Comparison of ENCODE assay signal across 12 cellular contexts in the genomic region with DNA sequence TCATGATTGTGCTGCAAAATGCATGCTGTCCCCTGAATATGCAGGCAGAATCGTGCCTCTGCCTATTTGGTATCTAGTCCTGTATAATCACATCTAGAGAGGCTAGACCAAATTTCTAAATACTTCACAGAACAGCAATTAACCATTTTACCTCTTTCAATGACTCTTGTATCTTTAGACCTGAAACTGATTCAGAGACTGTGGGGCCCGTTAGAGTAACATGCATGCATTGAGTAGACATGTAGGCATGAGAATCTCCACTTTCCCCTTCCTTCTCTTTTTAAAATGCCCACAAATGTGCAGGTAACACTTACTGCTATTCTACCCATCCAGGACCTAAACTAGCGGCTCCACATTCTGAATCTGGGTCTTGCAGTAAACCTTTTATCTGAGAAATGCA. TPM values are rescaled to one million over a fixed set of nuclear protein-coding genes. Genes with fewer than 3 reads are reported as not detected.
DNase-seq lines count a peak whose midpoint lies in the region; ATAC-seq, FAIRE-seq and TF ChIP-seq lines count a peak whose summit lies in the region.
"Had no signal": no experiment of that assay in that cellular context is flagged by ENCODE, and none has a peak within 500 bp of the region (broad histone marks: within the 10 kb centered on the region; RNA-seq: fewer than 3 reads in every experiment).

No MANE protein-coding gene starts in this region.

- no peak for FAIRE-seq in GM12878 (lab: Jason Lieb, UNC)

- intact Hi-C loops in GM12878 (cut with micrococcal nuclease; ENCODE audit: unreplicated experiment) (loop anchor here (10.0 kb wide), 1 partner anchor 1068 kb away; a partner anchor contains a TSS), adrenal gland (cut with DNase I) (no loop called here), Calu3 (cut with micrococcal nuclease; ENCODE audit: unreplicated experiment) (no loop called here)

- H3K9me3 ChIP-seq in CD4-positive, CD25-positive, alpha-beta regulatory T cell (ENCODE audit: control insufficient read depth in 2 of 2, low read length in 2 of 2): no peaks in the 10 kb centered on the region
- peaks cover 2% of the 10 kb centered on the region; the same call in 2 of the 3 replicates for H3K9me3 ChIP-seq in GM12878 (replicated peaks; ENCODE audit: control insufficient read depth, insufficient read depth, low read length)
- H3K9me3 ChIP-seq in adrenal gland (replicated peaks in 1 of 3): no peaks in the 10 kb centered on the region
- H3K9me3 ChIP-seq in WERI-Rb-1 (ENCODE audit: severe bottlenecking): no peaks in the 10 kb centered on the region
- H3K9me3 ChIP-seq: SK-N-SH had no signal

- peaks cover 91% of the 10 kb centered on the region for H3K79me2 ChIP-seq in GM12878 (ENCODE audit: control insufficient read depth, insufficient read depth, low read length)

- CTCF ChIA-PET in GM12878 (lab: Yijun Ruan, JAX): interaction anchor here (1.5 kb wide), 1 partner anchor 13 kb away, joined by 3 read pairs; no protein-coding TSS in a partner anchor
- CTCF ChIA-PET in Calu3 (lab: Charles Lee): no interaction called here

- no peaks in the 10 kb centered on the region for H3K27me3 ChIP-seq in CD4-positive, CD25-positive, alpha-beta regulatory T cell (ENCODE audit: control insufficient read depth, insufficient read depth, low read length)
- H3K27me3 ChIP-seq in GM12878 (replicated peaks in 1 of 2; ENCODE audit: control insufficient read depth in 2 of 2, insufficient read depth in 2 of 2, low read length in 1 of 2) (no peaks in the 10 kb centered on the region), adrenal gland (no peaks in the 10 kb centered on the region), WERI-Rb-1 (ENCODE audit: insufficient read depth, low read depth, severe bottlenecking) (no peaks in the 10 kb centered on the region)

- peaks cover 31% of the 10 kb centered on the region for H3K36me3 ChIP-seq in CD4-positive, CD25-positive, alpha-beta regulatory T cell (ENCODE audit: control insufficient read depth, insufficient read depth, low read length)
- peaks cover 0 to 11% of the 10 kb centered on the region in 2 experiments; a peak in 2 of 4 replicates for H3K36me3 ChIP-seq in GM12878 (ENCODE audit: control insufficient read depth in 2 of 2, insufficient read depth in 2 of 2, low read length in 1 of 2)
- no peaks in the 10 kb centered on the region for H3K36me3 ChIP-seq in adrenal gland (replicated peaks in 1 of 2)
- peaks cover 47% of the 10 kb centered on the region for H3K36me3 ChIP-seq in WERI-Rb-1

- 63% methylated on average over 3 of the region's 3 CpGs for WGBS in GM12878 (ENCODE audit: insufficient coverage, insufficient replicate concordance, low lambda C conversion rate, missing lambda C conversion rate)
- 80 to 90% (median 85%) methylated on average over 3 of the region's 3 CpGs for WGBS in adrenal gland, 4 donors

- no peak for ATAC-seq in CD4-positive, CD25-positive, alpha-beta regulatory T cell (ENCODE audit: low read depth in 2 of 2)
- ATAC-seq in GM18511 (IDR thresholded peaks at IDR 0.05; ENCODE audit: unreplicated experiment) (peak; percentile 51), HG03442 (IDR thresholded peaks at IDR 0.05; ENCODE audit: unreplicated experiment) (peak; percentile 38), GM12878 (peak; percentile 58)

- peak overlapping the region in 1 of 4 donors; percentile 40 for H3K4me3 Mint-ChIP-seq in CD4-positive, CD25-positive, alpha-beta regulatory T cell
- no peak overlapping the region for H3K4me3 Mint-ChIP-seq in Calu3 (ENCODE audit: low read depth, unreplicated experiment)

- POLR2A ChIA-PET in GM12878 (lab: Charles Lee): interaction anchor here (0.6 to 2.0 kb wide), 2 partner anchors 8 to 12 kb away, joined by 3 to 5 read pairs; no protein-coding TSS in a partner anchor

- RAD21 ChIA-PET in GM12878 (lab: Charles Lee; ENCODE audit: unreplicated experiment): interaction anchor here (0.7 to 1.6 kb wide), 3 partner anchors 8 to 113 kb away, joined by 3 to 10 read pairs (median 4); a partner anchor contains a TSS

- SMC1A ChIA-PET in GM12878 (lab: Charles Lee; ENCODE audit: uncharacterized antibody, unreplicated experiment): interaction anchor here (0.8 to 4.3 kb wide), 6 partner anchors 9 to 376 kb away, joined by 3 to 18 read pairs (median 4); a partner anchor contains a TSS

- TF ChIP-seq RAD21 in GM12878 (IDR thresholded peaks at IDR 0.05; ENCODE audit: insufficient read depth, low read depth, low read length): no peak

- H4K20me1 ChIP-seq in GM12878 (ENCODE audit: control insufficient read depth, insufficient read depth): no peaks in the 10 kb centered on the region

- H3K27me3 Mint-ChIP-seq in CD4-positive, CD25-positive, alpha-beta regulatory T cell: no peaks in the 10 kb centered on the region
- H3K27me3 Mint-ChIP-seq in Calu3 (ENCODE audit: unreplicated experiment): no peaks in the 10 kb centered on the region

- BruUV-seq in GM12878 (replicated peaks; lab: Mats Ljungman, UMichigan) (no TSS peak), Calu3 (replicated peaks; lab: Mats Ljungman, UMichigan) (no TSS peak)

- H3K4me1 ChIP-seq in CD4-positive, CD25-positive, alpha-beta regulatory T cell (ENCODE audit: control insufficient read depth, insufficient read depth, low read length, poor library complexity, severe bottlenecking): peaks cover 24% of the 10 kb centered on the region
- H3K4me1 ChIP-seq in GM12878 (ENCODE audit: control insufficient read depth, insufficient read depth, low read length): peaks cover 3% of the 10 kb centered on the region
- no peaks in the 10 kb centered on the region for H3K4me1 ChIP-seq in adrenal gland (replicated peaks in 1 of 2)

- H3K4me1 Mint-ChIP-seq in CD4-positive, CD25-positive, alpha-beta regulatory T cell: peaks cover 40 to 88% (median 79%) of the 10 kb centered on the region in 4 donors
- H3K4me1 Mint-ChIP-seq in Calu3 (ENCODE audit: low read depth, unreplicated experiment): no peaks in the 10 kb centered on the region

- H2AFZ ChIP-seq in GM12878 (ENCODE audit: control insufficient read depth, low read depth, low read length): no peak overlapping the region

- H3K27ac ChIP-seq in CD4-positive, CD25-positive, alpha-beta regulatory T cell (ENCODE audit: insufficient read depth, low read length, poor library complexity, severe bottlenecking): no peak overlapping the region
- peak overlapping the region; percentile 13; the same call in 1 of the 2 replicates for H3K27ac ChIP-seq in GM12878 (ENCODE audit: control insufficient read depth, insufficient read depth)
- H3K27ac ChIP-seq in adrenal gland: no peak overlapping the region
- H3K27ac ChIP-seq in WERI-Rb-1: no peak overlapping the region

- in situ Hi-C loops in GM12878 (cut with MboI): loop anchor here (25.0 kb wide), 1 partner anchor 695 kb away; no protein-coding TSS in a partner anchor

- no peak overlapping the region; the same call in 1 of the 2 replicates for H3K9ac ChIP-seq in GM12878 (ENCODE audit: control insufficient read depth, insufficient read depth, low read length)
- H3K9ac ChIP-seq: SK-N-SH had no signal

- peak overlapping the region; percentile 26 for H3K4me3 ChIP-seq in CD4-positive, CD25-positive, alpha-beta regulatory T cell (ENCODE audit: low read depth, low read length)
- H3K4me3 ChIP-seq in GM12878 (peak overlapping the region; percentile 8; the same call in 1 of the 2 replicates), adrenal gland (no peak overlapping the region), WERI-Rb-1 (ENCODE audit: low read depth, low read length) (no peak overlapping the region)

- peaks cover 34% of the 10 kb centered on the region for H3K36me3 Mint-ChIP-seq in CD4-positive, CD25-positive, alpha-beta regulatory T cell
- H3K36me3 Mint-ChIP-seq in Calu3 (ENCODE audit: insufficient read depth, unreplicated experiment): peaks cover 10% of the 10 kb centered on the region

- no peak for TF ChIP-seq POLR2A in GM12878 (IDR thresholded peaks at IDR 0.05; ENCODE audit: low read depth, low read length)
- TF ChIP-seq POLR2A in adrenal gland (IDR thresholded peaks at IDR 0.05): no peak

- no peak for TF ChIP-seq EP300 in GM12878 (IDR thresholded peaks at IDR 0.05; ENCODE audit: borderline replicate concordance in 1 of 2, control insufficient read depth in 1 of 2, low read depth in 2 of 2, low read length in 2 of 2)

- peaks cover 0 to 3% (median 0%) of the 10 kb centered on the region in 7 donors for H3K9me3 Mint-ChIP-seq in CD4-positive, CD25-positive, alpha-beta regulatory T cell
- no peaks in the 10 kb centered on the region for H3K9me3 Mint-ChIP-seq in Calu3 (ENCODE audit: low read depth, unreplicated experiment)

- no peak for DNase-seq in CD4-positive, CD25-positive, alpha-beta regulatory T cell
- DNase-seq in GM12878 (ENCODE audit: low read depth, low spot score) (no peak), OCI-M1 (lab: John Stamatoyannopoulos, UW) (no peak), adrenal gland (no peak), Calu3 (no peak), WERI-Rb-1 (no peak)
- DNase-seq: HCEC 1CT, NCI-H1436, NCI-H526, SK-N-SH had no signal

- peak overlapping the region; percentile 50 for H3K4me2 ChIP-seq in GM12878 (ENCODE audit: control insufficient read depth, insufficient read depth)
- H3K4me2 ChIP-seq: SK-N-SH had no signal

- TF ChIP-seq CTCF in GM12878 (IDR thresholded peaks at IDR 0.05 in 2 of 3, conservative IDR thresholded peaks at IDR 0.05 in 1 of 3; ENCODE audit: control insufficient read depth in 2 of 3, extremely low read depth in 1 of 3, insufficient read depth in 1 of 3, low read depth in 3 of 3, low read length in 3 of 3): no peak
- TF ChIP-seq CTCF in adrenal gland (IDR thresholded peaks at IDR 0.05): no peak
- TF ChIP-seq CTCF in Calu3 (IDR thresholded peaks at IDR 0.05; ENCODE audit: unreplicated experiment): no peak
- no peak for TF ChIP-seq CTCF in WERI-Rb-1 (IDR thresholded peaks at IDR 0.05; ENCODE audit: low read depth, low read length)

- peak overlapping the region in 1 of 3 donors; percentile 52 for H3K27ac Mint-ChIP-seq in CD4-positive, CD25-positive, alpha-beta regulatory T cell
- H3K27ac Mint-ChIP-seq in Calu3 (ENCODE audit: unreplicated experiment): no peak overlapping the region

RNA-seq across cellular contexts. Expression of a gene that starts 8.8 kb away (rescaled TPM):
- total RNA-seq in CD4-positive, CD25-positive, alpha-beta regulatory T cell: 30.9 TPM
- 10 to 100 TPM; 14.2 to 25.8 (median 20.5) TPM for polyA plus RNA-seq in CD4-positive, CD25-positive, alpha-beta regulatory T cell
- total RNA-seq in GM12878 (2013; cell fraction: nucleolus; rRNA removed): 31.6 and 36.1 TPM in 2 replicates
- total RNA-seq in GM12878 (2014; rRNA removed): 14.7 and 17.7 TPM in 2 replicates
- 26.9 and 27.6 TPM in 2 replicates for total RNA-seq in GM12878 (2014; rRNA removed; fragmentation: Illumina TruSeq; extraction: Trizol)
- 13.4 and 13.8 TPM in 2 replicates for total RNA-seq in GM12878 (2021)
- 5.4 TPM for polyA plus RNA-seq in GM12878 (2011; ENCODE audit: low read depth)
- polyA plus RNA-seq in GM12878 (2011; rRNA removed): 13.2 and 26.7 TPM in 2 replicates
- 2.9 and 3.5 TPM in 2 replicates for polyA plus RNA-seq in GM12878 (2011; cell fraction: cytosol; rRNA removed)
- polyA plus RNA-seq in GM12878 (2011; cell fraction: nucleus; rRNA removed): 10.6 and 12.4 TPM in 2 replicates
- 9.3 and 11.5 TPM in 2 replicates for polyA plus RNA-seq in GM12878 (2012)
- 17.3 and 22.5 TPM in 2 replicates for polyA plus RNA-seq in GM12878 (2014; fragmentation: Illumina TruSeq; extraction: Trizol)
- polyA plus RNA-seq in GM12878 (2014; fragmentation: Nextera tagmentation; extraction: Ambion mirVana): 1 to 10 TPM; 6.7 to 7.2 TPM
- 7.8 and 8.4 TPM in 2 replicates for polyA plus RNA-seq in GM12878 (2014; rRNA removed)
- polyA plus RNA-seq in GM12878 (2016; fragmentation: Nextera tagmentation; extraction: Ambion mirVana): 10 to 100 TPM; 17.7 to 19.4 TPM
- 8.6 and 9.8 TPM in 2 replicates for polyA minus RNA-seq in GM12878 (2011; rRNA and poly(A)+ RNA removed)
- 5.6 and 7.2 TPM in 2 replicates for polyA minus RNA-seq in GM12878 (2011; cell fraction: cytosol; rRNA and poly(A)+ RNA removed)
- 8.6 and 9.6 TPM in 2 replicates for polyA minus RNA-seq in GM12878 (2011; cell fraction: nucleus; rRNA and poly(A)+ RNA removed)
- 10 to 100 TPM in 6 of 8 donors, 1 to 10 TPM in 2; 3.9 to 14.0 (median 11.4) TPM for total RNA-seq in adrenal gland
- 10 to 100 TPM in 1 of 3 donors, 1 to 10 TPM in 2; 2.7 to 21.9 (median 3.2) TPM for polyA plus RNA-seq in adrenal gland
- total RNA-seq in Calu3 (2022): 8.0 and 9.1 TPM in 2 replicates

Comparison
In these comparisons a context has a peak if more than half of its experiments do, and no peak if none do; other contexts are left out.
1. ATAC-seq: peak in GM18511 (single experiment), HG03442 (single experiment) and GM12878 (single experiment); none in CD4-positive, CD25-positive, alpha-beta regulatory T cell (0 of 2).
2. H3K4me3 ChIP-seq: peak in CD4-positive, CD25-positive, alpha-beta regulatory T cell (single experiment) and GM12878 (single experiment); none in adrenal gland (0 of 4) and WERI-Rb-1 (single experiment).